ENCODE assay signal across 8 cellular contexts in the genomic region with DNA sequence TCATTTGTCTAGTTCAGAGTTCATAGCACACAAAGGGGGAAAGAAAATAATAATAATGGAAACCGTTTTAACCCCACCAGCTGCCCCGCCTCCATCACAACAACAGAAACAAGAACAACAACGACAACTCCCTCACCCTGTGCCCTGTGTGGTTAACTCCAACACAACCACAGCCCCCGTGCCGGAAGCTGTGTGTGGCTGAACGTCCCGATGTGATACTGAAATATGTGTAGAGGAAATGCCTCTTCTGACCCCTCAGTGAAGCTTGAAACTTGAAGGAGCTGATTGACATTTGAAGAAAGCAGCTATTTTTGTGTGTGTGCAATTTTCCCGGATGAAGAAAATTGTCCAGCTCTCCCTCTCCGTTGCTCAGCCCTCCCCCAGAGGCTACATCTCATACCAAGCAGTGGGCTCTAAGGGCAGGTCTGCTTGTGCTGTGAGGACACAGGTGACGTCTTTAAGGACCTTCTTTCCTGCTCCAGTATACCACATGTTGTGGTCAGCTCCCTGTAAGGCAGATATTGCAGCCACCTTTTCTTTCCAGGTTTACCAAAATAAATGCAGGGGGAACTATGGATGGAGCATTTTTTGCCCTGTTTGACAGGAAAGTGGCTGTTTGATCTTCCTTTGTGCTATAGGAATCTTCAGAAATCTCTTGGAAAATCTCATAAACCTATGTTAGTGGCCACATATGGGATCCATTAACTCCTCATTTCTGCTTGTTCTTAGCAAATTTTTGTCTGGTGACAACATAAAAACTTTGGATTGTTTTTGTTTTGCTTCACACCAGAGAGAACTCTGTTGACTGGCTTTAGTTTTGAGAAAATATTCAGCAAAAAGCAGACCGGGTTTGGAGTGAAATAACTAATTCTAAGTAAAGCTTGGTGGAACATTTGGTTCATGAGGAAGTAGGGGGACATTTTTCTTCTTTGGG.
DNase-seq lines count a peak whose midpoint lies in the region; ATAC-seq, FAIRE-seq and TF ChIP-seq lines count a peak whose summit lies in the region.

No MANE protein-coding gene starts in this region.

- H3K4me1 ChIP-seq in Peyer's patch = peaks cover 0 to 39% (median 3%) of the 10 kb centered on the region in 4 donors
- H3K4me1 ChIP-seq in H9 (ENCODE audit: insufficient read depth, low read length) = peaks cover 13% of the 10 kb centered on the region; the same call in 1 of the 2 replicates

- no peak overlapping the region for H3K14ac ChIP-seq in H9 (ENCODE audit: insufficient read depth, low read length)

- TF ChIP-seq CTCF in GM10248 (IDR thresholded peaks at IDR 0.05; ENCODE audit: control extremely low read depth, extremely low read depth, low read depth, missing control alignments) (no peak), Peyer's patch (IDR thresholded peaks at IDR 0.05) (no peak), nephron progenitor cell (IDR thresholded peaks at IDR 0.05) (no peak), H9 (conservative IDR thresholded peaks at IDR 0.05) (no peak)

- no peak overlapping the region for H4K91ac ChIP-seq in H9 (ENCODE audit: insufficient read length, low read depth, low read length)

- H3K4me2 ChIP-seq in H9 (ENCODE audit: insufficient read depth, insufficient read length, low read length) = no peak overlapping the region

- no peak overlapping the region for H4K5ac ChIP-seq in H9 (ENCODE audit: insufficient read length, low read depth, low read length)

- H3K4me3 Mint-ChIP-seq in nephron progenitor cell = no peak overlapping the region
- no peak overlapping the region for H3K4me3 Mint-ChIP-seq in H9

- no peaks in the 10 kb centered on the region for H4K20me1 ChIP-seq in H9 (ENCODE audit: control insufficient read depth, insufficient read depth, insufficient read length)

- no peak overlapping the region for H3K23ac ChIP-seq in H9 (ENCODE audit: insufficient read length, low read depth, low read length)

- H3K9me3 Mint-ChIP-seq in nephron progenitor cell = no peaks in the 10 kb centered on the region
- no peaks in the 10 kb centered on the region for H3K9me3 Mint-ChIP-seq in H9

- H3K27ac ChIP-seq in Peyer's patch (peak overlapping the region in 1 of 4 donors; percentile 0), H9 (ENCODE audit: insufficient read length, low read depth, low read length) (no peak overlapping the region)

- peak; percentile 21 for DNase-seq in GM10248 (ENCODE audit: extremely low spot score)
- peak in 2 of 3 donors; percentile 49 to 74 for DNase-seq in Peyer's patch
- DNase-seq in activated naive CD4-positive, alpha-beta T cell treated with anti-CD3 and anti-CD28 coated beads, Interleukin-2, amount 50 U/mL, for 16 hours = peak; percentile 25
- no peak for DNase-seq in nephron progenitor cell
- peak; percentile 23 for DNase-seq in urothelium cell line (ENCODE audit: low spot score)
- no peak for DNase-seq in SIG-M5 (lab: John Stamatoyannopoulos, UW)
- no peak for DNase-seq in H9

- H3K36me3 Mint-ChIP-seq in nephron progenitor cell (ENCODE audit: low read depth) (no peaks in the 10 kb centered on the region), H9 (ENCODE audit: insufficient read depth in 1 of 3, low read depth in 3 of 3) (no peaks in the 10 kb centered on the region)

- no peak overlapping the region for H3K18ac ChIP-seq in H9 (ENCODE audit: insufficient read length, low read depth, low read length)

- TF ChIP-seq POLR2A in Peyer's patch (IDR thresholded peaks at IDR 0.05) = no peak

- no peak overlapping the region for H2BK5ac ChIP-seq in H9 (ENCODE audit: insufficient read length, low read length)

- H4K8ac ChIP-seq in H9 (replicated peaks; ENCODE audit: insufficient read length, low read depth, low read length) = no peak overlapping the region

- FAIRE-seq in urothelium cell line (lab: Jason Lieb, UNC) = no peak

- H2AK5ac ChIP-seq in H9 (ENCODE audit: insufficient read length, low read length) = no peak overlapping the region

- no peak overlapping the region for H3K56ac ChIP-seq in H9 (ENCODE audit: insufficient read length, low read depth, low read length)

- H3K9ac ChIP-seq in H9 (ENCODE audit: extremely low read depth, insufficient read length, low read length) = no peak overlapping the region

- H3K23me2 ChIP-seq in H9 (ENCODE audit: insufficient read length, low read depth, low read length, poor library complexity, severe bottlenecking) = no peaks in the 10 kb centered on the region

- H3K27me3 Mint-ChIP-seq in nephron progenitor cell (ENCODE audit: low read depth, poor library complexity) (peaks cover 3% of the 10 kb centered on the region), H9 (ENCODE audit: low read depth) (no peaks in the 10 kb centered on the region)

- POLR2A ChIA-PET in GM10248 (lab: Yijun Ruan, JAX) = no interaction called here

- no peak overlapping the region for H2BK15ac ChIP-seq in H9 (ENCODE audit: low read depth, low read length)

- H3K79me1 ChIP-seq in H9 (ENCODE audit: insufficient read depth, low read depth, low read length, poor library complexity, severe bottlenecking) = no peaks in the 10 kb centered on the region

- H3K9me3 ChIP-seq in Peyer's patch (no peaks in the 10 kb centered on the region), H9 (ENCODE audit: control insufficient read depth, low read depth, low read length) (no peaks in the 10 kb centered on the region)

- no peak overlapping the region for H2BK120ac ChIP-seq in H9 (ENCODE audit: low read depth, low read length, poor library complexity, severe bottlenecking)

- H3K4me3 ChIP-seq in Peyer's patch = peak overlapping the region in 1 of 4 donors; percentile 0

- H2AFZ ChIP-seq in H9 (ENCODE audit: low read length) = no peak overlapping the region

- H3K27me3 ChIP-seq in Peyer's patch (no peaks in the 10 kb centered on the region), H9 (ENCODE audit: insufficient read depth, low read length) (no peaks in the 10 kb centered on the region)

- CTCF ChIA-PET in GM10248 (lab: Yijun Ruan, JAX) = interaction anchor here (1.1 to 1.8 kb wide), 3 partner anchors 8 to 67 kb away, joined by 3 to 5 read pairs (median 3); no protein-coding TSS in a partner anchor

- peak; percentile 86 for ATAC-seq in HG02588 (IDR thresholded peaks at IDR 0.05; ENCODE audit: unreplicated experiment)

- no peak overlapping the region for H3T11ph ChIP-seq in H9 (ENCODE audit: low read length)

- no peak overlapping the region for H2BK12ac ChIP-seq in H9 (ENCODE audit: insufficient read length, low read depth, low read length)

- H3K27ac Mint-ChIP-seq in nephron progenitor cell (peak overlapping the region; percentile 73), H9 (peak overlapping the region in 1 of 3 experiments; percentile 57; a peak in 1 of 7 replicates)

- no peaks in the 10 kb centered on the region for H3K36me3 ChIP-seq in Peyer's patch

- no CpG with 5 or more reads among the region's 11 CpGs for WGBS in H9 (ENCODE audit: extremely low coverage, insufficient read length, low lambda C conversion rate)

- H2BK20ac ChIP-seq in H9 (ENCODE audit: low read depth, low read length, poor library complexity, severe bottlenecking) = no peak overlapping the region

- peaks cover 66% of the 10 kb centered on the region for H3K4me1 Mint-ChIP-seq in nephron progenitor cell
- peaks cover 26 to 31% of the 10 kb centered on the region in 2 experiments for H3K4me1 Mint-ChIP-seq in H9

- H3K79me2 ChIP-seq in H9 (ENCODE audit: insufficient read depth, low read length) = no peaks in the 10 kb centered on the region

- H3K4ac ChIP-seq in H9 (ENCODE audit: low read depth, low read length) = no peak overlapping the region

Comparison
In these comparisons a context has a peak if more than half of its experiments do, and no peak if none do; other contexts are left out.
1. DNase-seq: peak in GM10248 (single experiment), Peyer's patch (2 of 3), activated naive CD4-positive, alpha-beta T cell treated with anti-CD3 and anti-CD28 coated beads, Interleukin-2, amount 50 U/mL, for 16 hours (single experiment) and urothelium cell line (single experiment); none in nephron progenitor cell (single experiment), SIG-M5 (single experiment) and H9 (single experiment).